9 cellular contexts compared by ENCODE assay signal in genomic region chr9:113152699-113153098, GRCh38. TPM values are rescaled to one million over a fixed set of nuclear protein-coding genes. Genes with fewer than 3 reads are reported as not detected.
DNase-seq lines count a peak whose midpoint lies in the region; ATAC-seq and TF ChIP-seq lines count a peak whose summit lies in the region.
"Had no signal": no experiment of that assay in that cellular context is flagged by ENCODE, and none has a peak within 500 bp of the region (broad histone marks: within the 10 kb centered on the region; RNA-seq: fewer than 3 reads in every experiment).

No MANE protein-coding gene starts in this region.

- H3K36me3 ChIP-seq in mucosa of descending colon (ENCODE audit: low read depth), result no peaks in the 10 kb centered on the region

- H3K4me3 ChIP-seq in mucosa of descending colon, result no peak overlapping the region

- ATAC-seq in esophagus mucosa (peak; percentile 53), HG03432 (IDR thresholded peaks at IDR 0.05; ENCODE audit: unreplicated experiment) (no peak), mucosa of descending colon (no peak)

- no peaks in the 10 kb centered on the region for H3K9me3 ChIP-seq in mucosa of descending colon

- peak; percentile 32; the same call in 2 of the 3 replicates for TF ChIP-seq CTCF in GM12872 (IDR thresholded peaks at IDR 0.05; ENCODE audit: insufficient read depth, low read depth, low read length)
- no peak for TF ChIP-seq CTCF in mucosa of descending colon (IDR thresholded peaks at IDR 0.05)

- peaks cover 11% of the 10 kb centered on the region for H3K4me1 ChIP-seq in mucosa of descending colon (ENCODE audit: low read depth)

- peak; percentile 15 for DNase-seq in OCI-M1 (lab: John Stamatoyannopoulos, UW)
- DNase-seq in renal cortical epithelial cell (ENCODE audit: low read depth), result peak; percentile 19
- DNase-seq in stimulated activated CD4-positive, alpha-beta T cell treated with anti-CD3 and anti-CD28 coated beads, Interleukin-12 subunit alpha, Interleukin-12 subunit beta, amount 100 ng/mL, for 4 hours, result no peak
- DNase-seq in mucosa of descending colon, result no peak
- DNase-seq in SW 1271 (lab: John Stamatoyannopoulos, UW), result no peak
- DNase-seq: activated gamma-delta T cell had no signal

- intact Hi-C loops in mucosa of descending colon (cut with DNase I, micrococcal nuclease), result no loop called here

RNA-seq across cellular contexts. Expression of gene SLC31A2, which starts 1.9 kb away (rescaled TPM):
- total RNA-seq in esophagus mucosa (5.3 TPM), renal cortical epithelial cell (14.8 and 40.8 TPM in 2 replicates), mucosa of descending colon (10 to 100 TPM; 17.1 to 23.7 (median 17.8) TPM)

Comparison
In these comparisons a context has a peak if more than half of its experiments do, and no peak if none do; other contexts are left out.
1. DNase-seq: peak in OCI-M1 (single experiment) and renal cortical epithelial cell (single experiment); none in stimulated activated CD4-positive, alpha-beta T cell treated with anti-CD3 and anti-CD28 coated beads, Interleukin-12 subunit alpha, Interleukin-12 subunit beta, amount 100 ng/mL, for 4 hours (single experiment), mucosa of descending colon (0 of 3) and SW 1271 (0 of 2).